8 cellular contexts compared by ENCODE assay signal in the genomic region with DNA sequence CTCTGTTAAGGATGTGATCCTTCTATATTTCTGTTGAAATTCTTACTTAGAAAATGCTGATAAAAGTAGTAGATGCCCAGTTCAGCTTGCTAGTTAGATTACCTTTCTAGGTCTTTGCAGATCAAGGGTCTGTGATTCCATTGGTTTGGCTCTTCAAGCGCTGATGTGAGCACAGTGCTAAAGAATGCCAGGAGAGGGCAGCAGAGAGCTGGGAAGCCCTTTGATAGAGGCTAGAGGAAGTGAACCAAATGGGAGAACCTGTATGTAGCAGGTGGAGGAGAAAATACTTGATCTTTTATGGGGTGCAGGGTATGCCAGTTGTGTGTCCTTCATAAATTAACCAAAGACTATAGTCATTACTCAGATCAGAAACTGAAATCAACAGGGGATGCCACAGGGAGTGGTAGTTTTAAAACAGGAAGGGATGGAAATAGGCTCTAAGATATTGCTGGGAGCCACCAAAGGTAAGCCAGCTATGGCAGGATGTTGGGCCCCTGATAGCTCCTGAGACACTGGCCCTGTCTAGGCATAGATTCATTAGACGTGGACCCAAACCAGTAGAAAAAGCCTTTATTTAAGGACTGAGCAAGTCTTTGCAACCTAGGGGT.
DNase-seq lines count a peak whose midpoint lies in the region; ATAC-seq and TF ChIP-seq lines count a peak whose summit lies in the region.

No MANE protein-coding gene starts in this region.

- H3K36me3 Mint-ChIP-seq in brain, result no peaks in the 10 kb centered on the region

- no peaks in the 10 kb centered on the region for H3K36me3 ChIP-seq in A673 (ENCODE audit: insufficient read depth, low read length, poor library complexity, severe bottlenecking)

- no peak overlapping the region for H3K4me3 Mint-ChIP-seq in brain

- peak; percentile 94 for ATAC-seq in GM18505 (IDR thresholded peaks at IDR 0.05; ENCODE audit: unreplicated experiment)
- ATAC-seq in HG02885 (IDR thresholded peaks at IDR 0.05; ENCODE audit: poor library complexity, unreplicated experiment), result peak; percentile 97

- H3K27ac Mint-ChIP-seq in brain, result no peak overlapping the region

- intact Hi-C loops in A673 (cut with micrococcal nuclease; ENCODE audit: unreplicated experiment), result loop anchor here (5.0 kb wide), 2 partner anchors 515 to 1675 kb away; no protein-coding TSS in a partner anchor

- H3K27me3 ChIP-seq in A673 (replicated peaks; ENCODE audit: insufficient read depth, low read depth, low read length, poor library complexity), result no peaks in the 10 kb centered on the region

- H3K4me1 ChIP-seq in A673 (ENCODE audit: insufficient read depth, low read length, poor library complexity, severe bottlenecking), result no peaks in the 10 kb centered on the region

- no peak overlapping the region for H3K27ac ChIP-seq in A673 (ENCODE audit: low read depth, low read length, poor library complexity, severe bottlenecking)

- no peak for TF ChIP-seq POLR2A in GM18505 (IDR thresholded peaks at IDR 0.05; ENCODE audit: borderline replicate concordance, extremely low read depth, insufficient read depth, insufficient read length)

- TF ChIP-seq CTCF in A673 (conservative IDR thresholded peaks at IDR 0.05; ENCODE audit: low read depth, low read length) (peak; percentile 93), brain (conservative IDR thresholded peaks at IDR 0.05) (peak; percentile 91 to 93)

- no TSS peak for BruUV-seq in A673 (replicated peaks; lab: Mats Ljungman, UMichigan)

- H3K4me1 Mint-ChIP-seq in brain, result peaks cover 28% of the 10 kb centered on the region

- CTCF ChIA-PET in A673 (lab: Charles Lee), result interaction anchor here (1.1 to 1.9 kb wide), 2 partner anchors 190 to 324 kb away, joined by 3 to 8 read pairs; no protein-coding TSS in a partner anchor

- H3K9me3 Mint-ChIP-seq in brain, result peaks cover 0 to 6% (median 0%) of the 10 kb centered on the region in 5 experiments

- no peaks in the 10 kb centered on the region for H3K9me3 ChIP-seq in A673 (ENCODE audit: low read depth, low read length, poor library complexity, severe bottlenecking)

- POLR2A ChIA-PET in A673 (lab: Charles Lee; ENCODE audit: low non-redundant PET), result no interaction called here

- no peak overlapping the region for H3K4me3 ChIP-seq in A673 (ENCODE audit: low read depth, low read length, poor library complexity, severe bottlenecking)

- H3K27me3 Mint-ChIP-seq in brain, result no peaks in the 10 kb centered on the region

- DNase-seq in A673 (ENCODE audit: low spot score) (peak; percentile 77), NCI-H146 treated with DMSO at 0.1 percent for 48 hours (lab: John Stamatoyannopoulos, UW; ENCODE audit: unreplicated experiment) (peak; percentile 59), T-helper 9 cell (peak; percentile 37), inferior parietal cortex (ENCODE audit: extremely low spot score) (peak; percentile 90)
- DNase-seq in stimulated activated CD4-positive, alpha-beta T cell treated with anti-CD3 and anti-CD28 coated beads, Interleukin-15, amount 100 ng/mL, for 24 hours, result peak; percentile 67

Comparison
In these comparisons a context has a peak if more than half of its experiments do, and no peak if none do; other contexts are left out.
1. DNase-seq: peak in every context shown above with its lines; median percentile 90 in inferior parietal cortex; 77 in A673; 67 in stimulated activated CD4-positive, alpha-beta T cell treated with anti-CD3 and anti-CD28 coated beads, Interleukin-15, amount 100 ng/mL, for 24 hours; 59 in NCI-H146 treated with DMSO at 0.1 percent for 48 hours; 37 in T-helper 9 cell.